ENCODE assay signal across 8 cellular contexts in the genomic region with DNA sequence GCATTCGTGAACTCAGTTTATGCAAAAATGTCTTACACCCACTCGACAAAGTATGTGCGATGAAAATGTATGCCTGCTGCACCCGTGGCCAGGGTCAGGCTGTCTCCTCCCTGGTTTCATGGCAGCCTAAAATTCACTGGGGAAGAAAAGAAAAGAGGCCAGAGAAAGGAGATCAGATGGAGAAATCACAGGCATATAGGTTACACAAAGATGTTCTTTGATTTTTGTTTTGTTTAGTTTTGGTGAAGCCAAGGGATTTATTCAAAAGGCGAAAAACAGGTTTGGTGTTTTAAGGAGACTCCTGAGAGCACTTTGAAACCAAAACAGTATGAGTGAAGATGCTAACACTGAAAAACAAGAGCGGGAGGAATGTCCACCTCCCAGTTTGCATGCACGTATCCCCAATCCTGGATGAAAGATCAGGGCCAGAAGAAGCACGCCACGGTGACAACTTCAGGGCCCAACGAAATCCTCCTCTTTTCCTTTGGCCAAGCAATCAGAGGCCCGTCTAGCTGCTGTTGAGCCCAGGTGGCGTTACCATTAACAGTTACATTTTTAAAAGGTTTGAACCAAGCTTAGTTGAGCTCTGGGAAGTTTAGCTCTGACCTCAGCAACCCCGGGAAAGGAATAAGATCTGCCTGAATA. TPM values are rescaled to one million over a fixed set of nuclear protein-coding genes. Genes with fewer than 3 reads are reported as not detected.
DNase-seq lines count a peak whose midpoint lies in the region; TF ChIP-seq lines count a peak whose summit lies in the region.

No MANE protein-coding gene starts in this region.

- no peak for TF ChIP-seq CTCF in C4-2B (conservative IDR thresholded peaks at IDR 0.05)
- TF ChIP-seq CTCF in brain microvascular endothelial cell (IDR thresholded peaks at IDR 0.05; ENCODE audit: low read depth, low read length, missing control alignments): no peak

- peak overlapping the region; percentile 69 for H3K9ac ChIP-seq in HUES6 (ENCODE audit: low read length)
- H3K9ac ChIP-seq in mucosa of stomach (ENCODE audit: low read length): peak overlapping the region; percentile 87

- peaks cover 20% of the 10 kb centered on the region for H3K4me1 ChIP-seq in HUES6 (ENCODE audit: control insufficient read depth, insufficient read depth, low read length)
- peaks cover 13% of the 10 kb centered on the region for H3K4me1 ChIP-seq in mucosa of stomach (ENCODE audit: control insufficient read depth, insufficient read depth, low read length)

- H3K36me3 ChIP-seq in HUES6 (ENCODE audit: control insufficient read depth, insufficient read depth, low read length) (no peaks in the 10 kb centered on the region), brain microvascular endothelial cell (replicated peaks) (no peaks in the 10 kb centered on the region), mucosa of stomach (ENCODE audit: control insufficient read depth, insufficient read depth, low read length) (no peaks in the 10 kb centered on the region)

- H3K27ac ChIP-seq in C4-2B: peak overlapping the region; percentile 87
- H3K27ac ChIP-seq in HUES6 (ENCODE audit: low read depth, low read length): 0 out of 2 replicates have a peak overlapping the region, but pooled peaks have one; percentile 61
- H3K27ac ChIP-seq in brain microvascular endothelial cell: no peak overlapping the region

- H3K9me3 ChIP-seq in HUES6 (ENCODE audit: control insufficient read depth, insufficient read depth, low read depth, low read length) (no peaks in the 10 kb centered on the region), mucosa of stomach (ENCODE audit: control insufficient read depth, low read length) (no peaks in the 10 kb centered on the region)

- H3K27me3 ChIP-seq in HUES6 (ENCODE audit: control insufficient read depth, insufficient read depth, low read length) (no peaks in the 10 kb centered on the region), brain microvascular endothelial cell (replicated peaks) (no peaks in the 10 kb centered on the region), mucosa of stomach (ENCODE audit: control insufficient read depth, insufficient read depth, low read length) (no peaks in the 10 kb centered on the region)

- peak overlapping the region; percentile 80 for H3K4me3 ChIP-seq in HUES6 (ENCODE audit: low read depth, low read length)
- peak overlapping the region; percentile 77 for H3K4me3 ChIP-seq in brain microvascular endothelial cell (ENCODE audit: low read depth, low read length)
- H3K4me3 ChIP-seq in mucosa of stomach (ENCODE audit: low read length): peak overlapping the region; percentile 77

- in situ Hi-C loops in brain microvascular endothelial cell (cut with HindIII; ENCODE audit: low pct_ligation_motif_present, low sequenced_read_pairs): no loop called here

- DNase-seq in brain microvascular endothelial cell (no peak), NCI-H226 (no peak), globus pallidus (ENCODE audit: low spot score) (no peak), H4 (ENCODE audit: low spot score) (no peak), NCI-H2171 treated with DMSO at 0.1 percent for 48 hours (lab: John Stamatoyannopoulos, UW) (no peak)

RNA-seq across cellular contexts. Expression of a gene that starts 1.0 kb away (rescaled TPM):
- 7.1 and 8.8 TPM in 2 replicates for total RNA-seq in H4 (2014; rRNA removed; shearing (Covaris generic))
